1 cellular context compared by ENCODE assay signal in the genomic region with DNA sequence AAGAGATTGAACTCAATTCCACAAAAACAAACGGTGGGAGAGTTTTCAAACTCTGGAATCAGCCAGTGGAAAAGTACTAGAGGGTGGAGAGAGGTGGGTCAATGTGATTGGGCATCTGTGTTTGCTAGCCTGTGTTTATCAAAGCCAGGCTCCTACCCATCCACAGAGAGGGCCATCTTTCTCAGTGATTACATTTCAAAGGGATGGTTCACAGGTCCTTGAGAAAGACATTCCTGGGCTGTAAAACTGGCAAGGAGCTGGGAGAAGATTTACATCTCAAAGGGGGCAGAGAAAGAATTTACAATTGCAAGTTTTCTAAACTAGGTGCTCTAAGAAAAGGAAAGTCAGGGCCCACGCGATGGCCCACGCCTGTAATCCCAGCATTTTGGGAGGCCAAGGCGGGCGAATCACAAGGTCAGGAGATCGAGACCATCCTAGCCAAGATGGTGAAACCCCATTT.
TF ChIP-seq lines count a peak whose summit lies in the region.

No MANE protein-coding gene starts in this region.

TF ChIP-seq in WTC11, 78 proteins besides CTCF, POLR2A, EP300 and RAD21 (continued from another document and continues in another):
- TF ChIP-seq, protein P1, sequence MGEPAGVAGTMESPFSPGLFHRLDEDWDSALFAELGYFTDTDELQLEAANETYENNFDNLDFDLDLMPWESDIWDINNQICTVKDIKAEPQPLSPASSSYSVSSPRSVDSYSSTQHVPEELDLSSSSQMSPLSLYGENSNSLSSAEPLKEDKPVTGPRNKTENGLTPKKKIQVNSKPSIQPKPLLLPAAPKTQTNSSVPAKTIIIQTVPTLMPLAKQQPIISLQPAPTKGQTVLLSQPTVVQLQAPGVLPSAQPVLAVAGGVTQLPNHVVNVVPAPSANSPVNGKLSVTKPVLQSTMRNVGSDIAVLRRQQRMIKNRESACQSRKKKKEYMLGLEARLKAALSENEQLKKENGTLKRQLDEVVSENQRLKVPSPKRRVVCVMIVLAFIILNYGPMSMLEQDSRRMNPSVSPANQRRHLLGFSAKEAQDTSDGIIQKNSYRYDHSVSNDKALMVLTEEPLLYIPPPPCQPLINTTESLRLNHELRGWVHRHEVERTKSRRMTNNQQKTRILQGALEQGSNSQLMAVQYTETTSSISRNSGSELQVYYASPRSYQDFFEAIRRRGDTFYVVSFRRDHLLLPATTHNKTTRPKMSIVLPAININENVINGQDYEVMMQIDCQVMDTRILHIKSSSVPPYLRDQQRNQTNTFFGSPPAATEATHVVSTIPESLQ (CRISPR knock-in tag; IDR thresholded peaks at IDR 0.05) = no peak
- TF ChIP-seq SP1 (CRISPR knock-in tag; conservative IDR thresholded peaks at IDR 0.05) (peak; percentile 60; the same call in 1 of the 2 replicates), TEAD4 (CRISPR knock-in tag; IDR thresholded peaks at IDR 0.05) (peak; percentile 68; the same call in 1 of the 2 replicates), ZNF219 (CRISPR knock-in tag; IDR thresholded peaks at IDR 0.05; ENCODE audit: borderline replicate concordance) (no peak), ZNF396 (CRISPR knock-in tag; IDR thresholded peaks at IDR 0.05; ENCODE audit: borderline replicate concordance) (no peak), CBFB (CRISPR knock-in tag; IDR thresholded peaks at IDR 0.05; ENCODE audit: low read depth) (0 out of 2 replicates have a peak, but pooled peaks have one; percentile 42), ZNF671 (CRISPR knock-in tag; IDR thresholded peaks at IDR 0.05) (no peak), SOX15 (CRISPR knock-in tag; IDR thresholded peaks at IDR 0.05) (no peak), FOXJ3 (CRISPR knock-in tag; IDR thresholded peaks at IDR 0.05; ENCODE audit: borderline replicate concordance) (no peak), KAT7 (CRISPR knock-in tag; IDR thresholded peaks at IDR 0.05; ENCODE audit: borderline replicate concordance) (no peak), NFE2L1 (CRISPR knock-in tag; IDR thresholded peaks at IDR 0.05) (peak; percentile 41; the same call in 1 of the 2 replicates), CREM (CRISPR knock-in tag; IDR thresholded peaks at IDR 0.05) (peak; percentile 71; the same call in 1 of the 2 replicates), FOXK1 (CRISPR knock-in tag; IDR thresholded peaks at IDR 0.05) (peak; percentile 86), MYBL2 (CRISPR knock-in tag; IDR thresholded peaks at IDR 0.05) (no peak), ZNF423 (CRISPR knock-in tag; IDR thresholded peaks at IDR 0.05) (0 out of 2 replicates have a peak, but pooled peaks have one; percentile 7), ETV6 (CRISPR knock-in tag; IDR thresholded peaks at IDR 0.05) (0 out of 2 replicates have a peak, but pooled peaks have one; percentile 58), TP53 (CRISPR knock-in tag; IDR thresholded peaks at IDR 0.05) (no peak), ZNF416 (CRISPR knock-in tag; IDR thresholded peaks at IDR 0.05) (no peak), ATF1 (CRISPR knock-in tag; IDR thresholded peaks at IDR 0.05) (no peak), CREB1 (CRISPR knock-in tag; IDR thresholded peaks at IDR 0.05) (0 out of 2 replicates have a peak, but pooled peaks have one; percentile 23), JUN (CRISPR knock-in tag; IDR thresholded peaks at IDR 0.05) (no peak), ZBTB21 (CRISPR knock-in tag; IDR thresholded peaks at IDR 0.05; ENCODE audit: borderline replicate concordance) (no peak), NFYB (CRISPR knock-in tag; conservative IDR thresholded peaks at IDR 0.05; ENCODE audit: low read depth) (no peak), ZNF317 (CRISPR knock-in tag; IDR thresholded peaks at IDR 0.05; ENCODE audit: borderline replicate concordance, low read depth) (no peak), ELF4 (CRISPR knock-in tag; IDR thresholded peaks at IDR 0.05; ENCODE audit: low read depth) (no peak), TCF7 (CRISPR knock-in tag; IDR thresholded peaks at IDR 0.05; ENCODE audit: low read depth) (no peak), NR2C2 (CRISPR knock-in tag; IDR thresholded peaks at IDR 0.05) (no peak), ZNF138 (CRISPR knock-in tag; conservative IDR thresholded peaks at IDR 0.05) (no peak), EMX1 (CRISPR knock-in tag; IDR thresholded peaks at IDR 0.05) (no peak)
- TF ChIP-seq, protein P2, sequence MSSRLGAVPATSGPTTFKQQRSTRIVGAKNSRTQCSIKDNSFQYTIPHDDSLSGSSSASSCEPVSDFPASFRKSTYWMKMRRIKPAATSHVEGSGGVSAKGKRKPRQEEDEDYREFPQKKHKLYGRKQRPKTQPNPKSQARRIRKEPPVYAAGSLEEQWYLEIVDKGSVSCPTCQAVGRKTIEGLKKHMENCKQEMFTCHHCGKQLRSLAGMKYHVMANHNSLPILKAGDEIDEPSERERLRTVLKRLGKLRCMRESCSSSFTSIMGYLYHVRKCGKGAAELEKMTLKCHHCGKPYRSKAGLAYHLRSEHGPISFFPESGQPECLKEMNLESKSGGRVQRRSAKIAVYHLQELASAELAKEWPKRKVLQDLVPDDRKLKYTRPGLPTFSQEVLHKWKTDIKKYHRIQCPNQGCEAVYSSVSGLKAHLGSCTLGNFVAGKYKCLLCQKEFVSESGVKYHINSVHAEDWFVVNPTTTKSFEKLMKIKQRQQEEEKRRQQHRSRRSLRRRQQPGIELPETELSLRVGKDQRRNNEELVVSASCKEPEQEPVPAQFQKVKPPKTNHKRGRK (CRISPR knock-in tag; IDR thresholded peaks at IDR 0.05; ENCODE audit: borderline replicate concordance) = no peak
- TF ChIP-seq, protein P3, sequence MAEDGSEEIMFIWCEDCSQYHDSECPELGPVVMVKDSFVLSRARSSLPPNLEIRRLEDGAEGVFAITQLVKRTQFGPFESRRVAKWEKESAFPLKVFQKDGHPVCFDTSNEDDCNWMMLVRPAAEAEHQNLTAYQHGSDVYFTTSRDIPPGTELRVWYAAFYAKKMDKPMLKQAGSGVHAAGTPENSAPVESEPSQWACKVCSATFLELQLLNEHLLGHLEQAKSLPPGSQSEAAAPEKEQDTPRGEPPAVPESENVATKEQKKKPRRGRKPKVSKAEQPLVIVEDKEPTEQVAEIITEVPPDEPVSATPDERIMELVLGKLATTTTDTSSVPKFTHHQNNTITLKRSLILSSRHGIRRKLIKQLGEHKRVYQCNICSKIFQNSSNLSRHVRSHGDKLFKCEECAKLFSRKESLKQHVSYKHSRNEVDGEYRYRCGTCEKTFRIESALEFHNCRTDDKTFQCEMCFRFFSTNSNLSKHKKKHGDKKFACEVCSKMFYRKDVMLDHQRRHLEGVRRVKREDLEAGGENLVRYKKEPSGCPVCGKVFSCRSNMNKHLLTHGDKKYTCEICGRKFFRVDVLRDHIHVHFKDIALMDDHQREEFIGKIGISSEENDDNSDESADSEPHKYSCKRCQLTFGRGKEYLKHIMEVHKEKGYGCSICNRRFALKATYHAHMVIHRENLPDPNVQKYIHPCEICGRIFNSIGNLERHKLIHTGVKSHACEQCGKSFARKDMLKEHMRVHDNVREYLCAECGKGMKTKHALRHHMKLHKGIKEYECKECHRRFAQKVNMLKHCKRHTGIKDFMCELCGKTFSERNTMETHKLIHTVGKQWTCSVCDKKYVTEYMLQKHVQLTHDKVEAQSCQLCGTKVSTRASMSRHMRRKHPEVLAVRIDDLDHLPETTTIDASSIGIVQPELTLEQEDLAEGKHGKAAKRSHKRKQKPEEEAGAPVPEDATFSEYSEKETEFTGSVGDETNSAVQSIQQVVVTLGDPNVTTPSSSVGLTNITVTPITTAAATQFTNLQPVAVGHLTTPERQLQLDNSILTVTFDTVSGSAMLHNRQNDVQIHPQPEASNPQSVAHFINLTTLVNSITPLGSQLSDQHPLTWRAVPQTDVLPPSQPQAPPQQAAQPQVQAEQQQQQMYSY (CRISPR knock-in tag; IDR thresholded peaks at IDR 0.05) = no peak
- TF ChIP-seq, protein P4, sequence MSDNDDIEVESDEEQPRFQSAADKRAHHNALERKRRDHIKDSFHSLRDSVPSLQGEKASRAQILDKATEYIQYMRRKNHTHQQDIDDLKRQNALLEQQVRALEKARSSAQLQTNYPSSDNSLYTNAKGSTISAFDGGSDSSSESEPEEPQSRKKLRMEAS (CRISPR knock-in tag; IDR thresholded peaks at IDR 0.05) = peak; percentile 24; the same call in 1 of the 2 replicates
- TF ChIP-seq, protein P5, sequence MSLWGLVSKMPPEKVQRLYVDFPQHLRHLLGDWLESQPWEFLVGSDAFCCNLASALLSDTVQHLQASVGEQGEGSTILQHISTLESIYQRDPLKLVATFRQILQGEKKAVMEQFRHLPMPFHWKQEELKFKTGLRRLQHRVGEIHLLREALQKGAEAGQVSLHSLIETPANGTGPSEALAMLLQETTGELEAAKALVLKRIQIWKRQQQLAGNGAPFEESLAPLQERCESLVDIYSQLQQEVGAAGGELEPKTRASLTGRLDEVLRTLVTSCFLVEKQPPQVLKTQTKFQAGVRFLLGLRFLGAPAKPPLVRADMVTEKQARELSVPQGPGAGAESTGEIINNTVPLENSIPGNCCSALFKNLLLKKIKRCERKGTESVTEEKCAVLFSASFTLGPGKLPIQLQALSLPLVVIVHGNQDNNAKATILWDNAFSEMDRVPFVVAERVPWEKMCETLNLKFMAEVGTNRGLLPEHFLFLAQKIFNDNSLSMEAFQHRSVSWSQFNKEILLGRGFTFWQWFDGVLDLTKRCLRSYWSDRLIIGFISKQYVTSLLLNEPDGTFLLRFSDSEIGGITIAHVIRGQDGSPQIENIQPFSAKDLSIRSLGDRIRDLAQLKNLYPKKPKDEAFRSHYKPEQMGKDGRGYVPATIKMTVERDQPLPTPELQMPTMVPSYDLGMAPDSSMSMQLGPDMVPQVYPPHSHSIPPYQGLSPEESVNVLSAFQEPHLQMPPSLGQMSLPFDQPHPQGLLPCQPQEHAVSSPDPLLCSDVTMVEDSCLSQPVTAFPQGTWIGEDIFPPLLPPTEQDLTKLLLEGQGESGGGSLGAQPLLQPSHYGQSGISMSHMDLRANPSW (CRISPR knock-in tag; conservative IDR thresholded peaks at IDR 0.05; ENCODE audit: low read depth) = no peak
- TF ChIP-seq, protein P6, sequence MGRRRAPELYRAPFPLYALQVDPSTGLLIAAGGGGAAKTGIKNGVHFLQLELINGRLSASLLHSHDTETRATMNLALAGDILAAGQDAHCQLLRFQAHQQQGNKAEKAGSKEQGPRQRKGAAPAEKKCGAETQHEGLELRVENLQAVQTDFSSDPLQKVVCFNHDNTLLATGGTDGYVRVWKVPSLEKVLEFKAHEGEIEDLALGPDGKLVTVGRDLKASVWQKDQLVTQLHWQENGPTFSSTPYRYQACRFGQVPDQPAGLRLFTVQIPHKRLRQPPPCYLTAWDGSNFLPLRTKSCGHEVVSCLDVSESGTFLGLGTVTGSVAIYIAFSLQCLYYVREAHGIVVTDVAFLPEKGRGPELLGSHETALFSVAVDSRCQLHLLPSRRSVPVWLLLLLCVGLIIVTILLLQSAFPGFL (CRISPR knock-in tag; IDR thresholded peaks at IDR 0.05; ENCODE audit: borderline replicate concordance) = no peak
- TF ChIP-seq, protein P7, sequence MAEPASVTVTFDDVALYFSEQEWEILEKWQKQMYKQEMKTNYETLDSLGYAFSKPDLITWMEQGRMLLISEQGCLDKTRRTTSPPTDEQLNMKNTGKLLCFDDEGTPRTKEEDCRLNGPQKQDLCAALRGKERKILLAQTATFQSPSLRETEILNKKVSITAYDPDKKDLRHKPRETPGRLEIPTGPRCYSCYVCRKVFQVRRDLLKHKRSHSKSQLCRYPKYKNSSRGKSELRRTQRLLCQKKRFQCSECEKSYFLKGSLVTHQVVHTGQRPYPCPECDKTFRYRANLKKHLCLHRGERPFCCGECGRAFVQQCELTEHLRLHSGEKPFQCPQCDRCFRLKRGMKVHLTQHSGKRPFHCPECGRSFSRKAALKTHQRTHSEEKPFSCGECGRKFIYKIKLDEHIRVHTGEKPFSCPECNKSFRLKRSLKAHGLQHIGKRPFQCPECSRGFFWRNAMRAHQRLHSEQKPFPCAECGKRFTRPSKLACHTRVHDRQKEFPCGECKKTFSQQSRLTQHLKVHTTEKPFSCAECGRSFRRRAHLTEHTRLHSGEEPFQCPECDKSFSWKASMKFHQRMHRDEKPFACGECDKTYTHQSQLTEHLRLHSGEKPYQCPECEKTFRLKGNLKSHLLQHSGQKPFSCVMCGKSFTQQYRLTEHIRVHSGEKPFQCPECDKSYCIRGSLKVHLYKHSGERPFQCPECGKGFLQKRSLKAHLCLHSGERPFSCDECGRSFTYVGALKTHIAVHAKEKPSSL (CRISPR knock-in tag; conservative IDR thresholded peaks at IDR 0.05) = no peak
- TF ChIP-seq, protein P8, sequence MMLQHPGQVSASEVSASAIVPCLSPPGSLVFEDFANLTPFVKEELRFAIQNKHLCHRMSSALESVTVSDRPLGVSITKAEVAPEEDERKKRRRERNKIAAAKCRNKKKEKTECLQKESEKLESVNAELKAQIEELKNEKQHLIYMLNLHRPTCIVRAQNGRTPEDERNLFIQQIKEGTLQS (CRISPR knock-in tag; conservative IDR thresholded peaks at IDR 0.05) = no peak
- TF ChIP-seq, protein P9, sequence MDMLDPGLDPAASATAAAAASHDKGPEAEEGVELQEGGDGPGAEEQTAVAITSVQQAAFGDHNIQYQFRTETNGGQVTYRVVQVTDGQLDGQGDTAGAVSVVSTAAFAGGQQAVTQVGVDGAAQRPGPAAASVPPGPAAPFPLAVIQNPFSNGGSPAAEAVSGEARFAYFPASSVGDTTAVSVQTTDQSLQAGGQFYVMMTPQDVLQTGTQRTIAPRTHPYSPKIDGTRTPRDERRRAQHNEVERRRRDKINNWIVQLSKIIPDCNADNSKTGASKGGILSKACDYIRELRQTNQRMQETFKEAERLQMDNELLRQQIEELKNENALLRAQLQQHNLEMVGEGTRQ (CRISPR knock-in tag; IDR thresholded peaks at IDR 0.05) = no peak
- TF ChIP-seq, protein P10, sequence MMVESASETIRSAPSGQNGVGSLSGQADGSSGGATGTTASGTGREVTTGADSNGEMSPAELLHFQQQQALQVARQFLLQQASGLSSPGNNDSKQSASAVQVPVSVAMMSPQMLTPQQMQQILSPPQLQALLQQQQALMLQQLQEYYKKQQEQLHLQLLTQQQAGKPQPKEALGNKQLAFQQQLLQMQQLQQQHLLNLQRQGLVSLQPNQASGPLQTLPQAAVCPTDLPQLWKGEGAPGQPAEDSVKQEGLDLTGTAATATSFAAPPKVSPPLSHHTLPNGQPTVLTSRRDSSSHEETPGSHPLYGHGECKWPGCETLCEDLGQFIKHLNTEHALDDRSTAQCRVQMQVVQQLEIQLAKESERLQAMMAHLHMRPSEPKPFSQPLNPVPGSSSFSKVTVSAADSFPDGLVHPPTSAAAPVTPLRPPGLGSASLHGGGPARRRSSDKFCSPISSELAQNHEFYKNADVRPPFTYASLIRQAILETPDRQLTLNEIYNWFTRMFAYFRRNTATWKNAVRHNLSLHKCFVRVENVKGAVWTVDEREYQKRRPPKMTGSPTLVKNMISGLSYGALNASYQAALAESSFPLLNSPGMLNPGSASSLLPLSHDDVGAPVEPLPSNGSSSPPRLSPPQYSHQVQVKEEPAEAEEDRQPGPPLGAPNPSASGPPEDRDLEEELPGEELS (CRISPR knock-in tag; IDR thresholded peaks at IDR 0.05) = peak; percentile 89; the same call in 1 of the 2 replicates
- TF ChIP-seq, protein P11, sequence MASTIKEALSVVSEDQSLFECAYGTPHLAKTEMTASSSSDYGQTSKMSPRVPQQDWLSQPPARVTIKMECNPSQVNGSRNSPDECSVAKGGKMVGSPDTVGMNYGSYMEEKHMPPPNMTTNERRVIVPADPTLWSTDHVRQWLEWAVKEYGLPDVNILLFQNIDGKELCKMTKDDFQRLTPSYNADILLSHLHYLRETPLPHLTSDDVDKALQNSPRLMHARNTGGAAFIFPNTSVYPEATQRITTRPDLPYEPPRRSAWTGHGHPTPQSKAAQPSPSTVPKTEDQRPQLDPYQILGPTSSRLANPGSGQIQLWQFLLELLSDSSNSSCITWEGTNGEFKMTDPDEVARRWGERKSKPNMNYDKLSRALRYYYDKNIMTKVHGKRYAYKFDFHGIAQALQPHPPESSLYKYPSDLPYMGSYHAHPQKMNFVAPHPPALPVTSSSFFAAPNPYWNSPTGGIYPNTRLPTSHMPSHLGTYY (CRISPR knock-in tag; IDR thresholded peaks at IDR 0.05) = no peak
